In the genomic region with DNA sequence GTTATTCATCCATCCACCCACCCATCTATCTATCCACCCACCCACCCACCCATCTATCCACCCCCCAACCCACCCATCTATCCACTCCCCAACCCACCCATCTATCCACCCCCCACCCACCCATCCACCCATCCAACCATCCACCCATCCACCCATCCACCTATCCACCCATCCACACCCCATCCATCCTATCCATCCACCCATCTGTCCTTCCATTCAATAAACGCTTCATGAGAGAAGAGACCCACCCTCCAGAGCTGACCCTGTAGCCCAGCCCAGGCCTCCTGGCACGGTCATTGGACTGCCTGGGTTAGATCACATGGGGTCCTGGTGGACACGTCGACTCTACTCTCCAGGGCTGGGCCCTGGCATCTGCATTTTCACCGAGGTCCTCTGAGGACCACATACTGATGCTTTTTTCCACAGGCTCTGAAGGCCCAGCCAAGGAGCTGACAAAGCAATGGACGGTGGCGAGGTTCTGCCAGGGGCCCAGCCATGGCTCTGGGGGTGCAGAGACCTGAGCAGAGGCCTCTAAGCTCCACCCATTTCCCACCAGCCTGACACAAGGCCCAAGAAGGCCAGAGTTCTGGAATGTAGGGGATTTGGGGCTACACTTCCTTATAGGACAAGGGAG, we compare ENCODE assay signal across 19 cellular contexts. TPM values are rescaled to one million over a fixed set of nuclear protein-coding genes. Genes with fewer than 3 reads are reported as not detected.
DNase-seq lines count a peak whose midpoint lies in the region; ATAC-seq, FAIRE-seq and TF ChIP-seq lines count a peak whose summit lies in the region.
"Had no signal": no experiment of that assay in that cellular context is flagged by ENCODE, and none has a peak within 500 bp of the region (broad histone marks: within the 10 kb centered on the region; RNA-seq: fewer than 3 reads in every experiment).

No MANE protein-coding gene starts in this region.

- intact Hi-C loops in breast epithelium (cut with DNase I; ENCODE audit: low total_unique reads) = no loop called here
- intact Hi-C loops in mammary epithelial cell (cut with micrococcal nuclease) = no loop called here
- intact Hi-C loops in pancreas (cut with DNase I) = no loop called here

- no peaks in the 10 kb centered on the region for H3K27me3 ChIP-seq in breast epithelium
- H3K27me3 ChIP-seq in mammary epithelial cell (ENCODE audit: insufficient read depth, low read length) = no peaks in the 10 kb centered on the region
- H3K27me3 ChIP-seq in gastroesophageal sphincter = no peaks in the 10 kb centered on the region
- H3K27me3 ChIP-seq in pancreas = no peaks in the 10 kb centered on the region
- H3K27me3 ChIP-seq: Peyer's patch had no signal

- no TSS peak for BruUV-seq in mammary epithelial cell (replicated peaks; lab: Mats Ljungman, UMichigan)

- no peak for FAIRE-seq in pancreas (lab: Jason Lieb, UNC)
- FAIRE-seq: G401.6 had no signal

- dilution Hi-C loops in mammary epithelial cell (cut with HindIII; ENCODE audit: low sequenced_read_pairs) = no loop called here

- 94% methylated on average over 5 of the region's 7 CpGs for WGBS in mammary epithelial cell (ENCODE audit: low coverage, missing lambda C conversion rate)
- 100% methylated on average over 1 of the region's 7 CpGs; no CpG with 5 or more reads in 1 of the 2 donors for WGBS in gastroesophageal sphincter (ENCODE audit: low coverage in 1 of 2), 2 donors
- 93 to 96% methylated on average over 7 of the region's 7 CpGs for WGBS in pancreas, 2 donors

- DNase-seq in breast epithelium (ENCODE audit: low spot score in 2 of 2) (no peak), mammary epithelial cell (no peak), pancreas (peak in 3 of 6 donors; percentile 37 to 44 (median 39)), AG08395 (ENCODE audit: low spot score) (no peak), inferior parietal cortex (ENCODE audit: extremely low spot score) (no peak)
- DNase-seq: 8988T; CD4-positive, alpha-beta T cell; MM.1S; NCI-H1092; NCI-H1436 treated with DMSO at 0.1 percent for 48 hours; NCI-H2029 treated with DMSO at 0.1 percent for 48 hours had no signal

- H3K4me3 ChIP-seq in breast epithelium = no peak overlapping the region
- H3K4me3 ChIP-seq in mammary epithelial cell (replicated peaks in 1 of 3; ENCODE audit: insufficient read depth in 1 of 3, low read depth in 2 of 3, low read length in 3 of 3) = no peak overlapping the region
- H3K4me3 ChIP-seq in gastroesophageal sphincter = no peak overlapping the region
- H3K4me3 ChIP-seq in pancreas = no peak overlapping the region
- H3K4me3 ChIP-seq: HAP-1, Peyer's patch had no signal

- no peak overlapping the region for H3K4me2 ChIP-seq in mammary epithelial cell (ENCODE audit: insufficient read depth, low read depth, low read length)

- TF ChIP-seq CTCF in breast epithelium (IDR thresholded peaks at IDR 0.05) (no peak), mammary epithelial cell (conservative IDR thresholded peaks at IDR 0.05 in 1 of 2, IDR thresholded peaks at IDR 0.05 in 1 of 2; ENCODE audit: extremely low read depth in 1 of 2, insufficient read depth in 1 of 2, low read depth in 1 of 2, low read length in 2 of 2) (no peak), gastroesophageal sphincter (IDR thresholded peaks at IDR 0.05) (no peak), pancreas (IDR thresholded peaks at IDR 0.05) (no peak)

- peaks cover 21% of the 10 kb centered on the region for H3K79me2 ChIP-seq in mammary epithelial cell (ENCODE audit: insufficient read depth, low read length)

- H3K27ac ChIP-seq in breast epithelium (peak overlapping the region; percentile 54 to 69), mammary epithelial cell (ENCODE audit: insufficient read depth, low read depth, low read length) (no peak overlapping the region), gastroesophageal sphincter (peak overlapping the region in 3 of 4 donors; percentile 54 to 99 (median 99)), pancreas (peak overlapping the region; percentile 60 to 85 (median 80))

- CTCF ChIA-PET in mammary epithelial cell (lab: Charles Lee; ENCODE audit: low non-redundant PET) = no interaction called here

- no peaks in the 10 kb centered on the region for H3K9me3 ChIP-seq in breast epithelium
- H3K9me3 ChIP-seq in mammary epithelial cell (replicated peaks; ENCODE audit: insufficient read depth, low read length) = no peaks in the 10 kb centered on the region
- H3K9me3 ChIP-seq in gastroesophageal sphincter = no peaks in the 10 kb centered on the region
- no peaks in the 10 kb centered on the region for H3K9me3 ChIP-seq in pancreas
- H3K9me3 ChIP-seq: Caco-2, HAP-1, Peyer's patch had no signal

- H3K9ac ChIP-seq in mammary epithelial cell (ENCODE audit: insufficient read depth, low read length) = no peak overlapping the region

- in situ Hi-C loops in mammary epithelial cell (cut with MboI; ENCODE audit: low sequenced_read_pairs in 2 of 2) = no loop called here

- ATAC-seq in gastroesophageal sphincter (no peak), pancreas (no peak), HG02571 (IDR thresholded peaks at IDR 0.05; ENCODE audit: unreplicated experiment) (no peak), GM21529 (IDR thresholded peaks at IDR 0.05; ENCODE audit: unreplicated experiment) (no peak)
- ATAC-seq: Right ventricle myocardium inferior had no signal

- peaks cover 22 to 25% of the 10 kb centered on the region in 2 donors for H3K4me1 ChIP-seq in breast epithelium
- H3K4me1 ChIP-seq in mammary epithelial cell (ENCODE audit: insufficient read depth, low read length) = peaks cover 10% of the 10 kb centered on the region
- H3K4me1 ChIP-seq in gastroesophageal sphincter = peaks cover 0 to 76% (median 33%) of the 10 kb centered on the region in 3 donors
- peaks cover 29 to 50% (median 34%) of the 10 kb centered on the region in 3 donors for H3K4me1 ChIP-seq in pancreas

- no peak overlapping the region for H2AFZ ChIP-seq in mammary epithelial cell (ENCODE audit: low read depth, low read length)

- TF ChIP-seq POLR2A in breast epithelium (IDR thresholded peaks at IDR 0.05) (no peak), gastroesophageal sphincter (IDR thresholded peaks at IDR 0.05) (no peak)

- no peaks in the 10 kb centered on the region for H4K20me1 ChIP-seq in mammary epithelial cell (ENCODE audit: insufficient read depth, low read length)

- H3K36me3 ChIP-seq in breast epithelium = no peaks in the 10 kb centered on the region
- H3K36me3 ChIP-seq in mammary epithelial cell (ENCODE audit: insufficient read depth, low read length) = no peaks in the 10 kb centered on the region
- H3K36me3 ChIP-seq in gastroesophageal sphincter = no peaks in the 10 kb centered on the region
- H3K36me3 ChIP-seq in pancreas = no peaks in the 10 kb centered on the region
- H3K36me3 ChIP-seq: HAP-1, Peyer's patch had no signal

- no peak for TF ChIP-seq EP300 in gastroesophageal sphincter (IDR thresholded peaks at IDR 0.05)

RNA-seq across cellular contexts. Expression of gene SLC38A10, which starts 41.3 kb away (rescaled TPM):
- total RNA-seq in breast epithelium (100 to 1,000 TPM in 1 of 3 donors, 10 to 100 TPM in 2; 52.4 to 104 (median 85.2) TPM), mammary epithelial cell (10 to 100 TPM; 36.5 to 71.7 TPM), gastroesophageal sphincter (10 to 100 TPM; 70.5 to 99.6 (median 81.8) TPM), pancreas (100 to 1,000 TPM in 1 of 6 donors, 10 to 100 TPM in 5; 72.8 to 119 (median 95.7) TPM)
- polyA plus RNA-seq in mammary epithelial cell (30.5 TPM), pancreas (100 to 1,000 TPM; 138 to 190 TPM)
- polyA minus RNA-seq in mammary epithelial cell = 28.5 TPM

RNA-seq across cellular contexts. Expression of gene BAHCC1, which starts 58.8 kb away (rescaled TPM):
- 10 to 100 TPM in 2 of 3 donors, 1 to 10 TPM in 1; 7.4 to 17.0 (median 11.7) TPM for total RNA-seq in breast epithelium
- total RNA-seq in mammary epithelial cell = 1 to 10 TPM; 2.2 to 9.1 TPM
- polyA plus RNA-seq in mammary epithelial cell = 1.6 TPM
- polyA minus RNA-seq in mammary epithelial cell = 0.67 TPM
- 10 to 100 TPM; 17.5 to 34.3 (median 19.5) TPM for total RNA-seq in gastroesophageal sphincter
- 10 to 100 TPM in 2 of 6 donors, 1 to 10 TPM in 4; 8.0 to 11.5 (median 9.6) TPM for total RNA-seq in pancreas
- polyA plus RNA-seq in pancreas = 10 to 100 TPM; 11.4 to 24.1 TPM
